In the genomic region with DNA sequence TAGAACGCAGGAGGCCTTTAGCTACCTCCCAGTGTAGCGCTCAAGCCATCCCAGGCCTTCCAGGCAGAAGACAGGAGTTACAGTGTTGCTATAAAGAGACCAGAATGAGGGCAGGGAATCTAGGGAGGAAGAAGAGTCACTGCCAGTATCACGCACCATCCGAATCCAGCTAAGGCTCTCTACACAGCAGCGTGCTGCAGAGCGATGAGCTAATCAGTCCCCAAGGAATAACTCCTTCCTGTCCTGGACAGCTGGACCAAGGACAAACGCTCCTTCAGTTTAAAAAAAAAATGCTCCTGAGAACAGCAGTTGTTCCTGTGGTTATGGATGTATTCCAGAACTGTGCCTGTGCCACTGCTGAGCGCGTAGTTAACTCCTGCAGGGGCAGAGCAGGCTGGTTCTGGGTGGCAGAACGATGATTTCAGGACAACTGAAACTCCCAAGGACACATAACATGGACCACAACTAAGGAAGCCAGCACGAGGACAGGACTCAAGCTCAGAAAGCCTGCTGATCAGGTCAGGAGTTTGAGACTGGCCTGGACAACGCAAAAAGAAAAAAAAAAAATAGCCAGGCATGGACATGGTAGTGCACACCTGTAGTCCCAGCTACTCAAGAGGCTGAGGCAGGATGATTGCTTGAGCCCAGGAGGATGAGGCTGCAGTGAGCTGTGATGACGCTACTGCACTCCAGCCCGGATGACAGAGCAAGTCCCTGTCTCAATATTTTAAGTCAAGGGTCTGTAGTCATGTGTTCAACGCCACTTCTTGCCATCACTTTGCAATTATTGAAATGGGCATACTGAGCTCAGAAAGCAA, we compare ENCODE assay signal across 7 cellular contexts. TPM values are rescaled to one million over a fixed set of nuclear protein-coding genes. Genes with fewer than 3 reads are reported as not detected.
DNase-seq lines count a peak whose midpoint lies in the region; TF ChIP-seq lines count a peak whose summit lies in the region.

No MANE protein-coding gene starts in this region.

- H3K4me1 ChIP-seq in right atrium auricular region, result peaks cover 0 to 78% of the 10 kb centered on the region in 2 donors

- H3K9me3 Mint-ChIP-seq in HFFc6, result no peaks in the 10 kb centered on the region
- H3K9me3 Mint-ChIP-seq in activated T-helper 2 cell treated with anti-CD3 and anti-CD28 coated beads, Interferon-gamma antibody, Interleukin-2, Interleukin-4, amounts not matched to agents 10 μg/mL and 5 μg/mL and 100 μg/mL, durations not matched to agents 14 hours and 24 hours and 36 hours, result no peaks in the 10 kb centered on the region

- H3K4me3 Mint-ChIP-seq in HFFc6, result peak overlapping the region; percentile 98
- H3K4me3 Mint-ChIP-seq in activated T-helper 2 cell treated with anti-CD3 and anti-CD28 coated beads, Interferon-gamma antibody, Interleukin-2, Interleukin-4, amounts not matched to agents 10 μg/mL and 5 μg/mL and 100 μg/mL, durations not matched to agents 14 hours and 24 hours and 36 hours (ENCODE audit: low read depth), result peak overlapping the region; percentile 33

- H3K27me3 ChIP-seq in right atrium auricular region, result no peaks in the 10 kb centered on the region

- peak overlapping the region; percentile 93 for H3K27ac Mint-ChIP-seq in HFFc6
- no peak overlapping the region for H3K27ac Mint-ChIP-seq in activated T-helper 2 cell treated with anti-CD3 and anti-CD28 coated beads, Interferon-gamma antibody, Interleukin-2, Interleukin-4, amounts not matched to agents 10 μg/mL and 5 μg/mL and 100 μg/mL, durations not matched to agents 14 hours and 24 hours and 36 hours

- WGBS in lower leg skin, 2 donors, result 19 to 43% methylated on average over 15 of the region's 15 CpGs

- peaks cover 3% of the 10 kb centered on the region for H3K27me3 Mint-ChIP-seq in HFFc6 (ENCODE audit: insufficient read depth)
- H3K27me3 Mint-ChIP-seq in activated T-helper 2 cell treated with anti-CD3 and anti-CD28 coated beads, Interferon-gamma antibody, Interleukin-2, Interleukin-4, amounts not matched to agents 10 μg/mL and 5 μg/mL and 100 μg/mL, durations not matched to agents 14 hours and 24 hours and 36 hours (ENCODE audit: low read depth), result no peaks in the 10 kb centered on the region

- no peak for TF ChIP-seq POLR2A in lower leg skin (IDR thresholded peaks at IDR 0.05)

- intact Hi-C loops in activated T-helper 2 cell treated with anti-CD3 and anti-CD28 coated beads, Interferon-gamma antibody, Interleukin-2, Interleukin-4, amounts not matched to agents 10 μg/mL and 5 μg/mL and 100 μg/mL, durations not matched to agents 14 hours and 24 hours and 36 hours (cut with micrococcal nuclease), result no loop called here
- intact Hi-C loops in lower leg skin (cut with DNase I; ENCODE audit: low total_unique reads), result no loop called here

- H3K4me1 Mint-ChIP-seq in HFFc6 (ENCODE audit: low read depth), result peaks cover 69% of the 10 kb centered on the region
- H3K4me1 Mint-ChIP-seq in activated T-helper 2 cell treated with anti-CD3 and anti-CD28 coated beads, Interferon-gamma antibody, Interleukin-2, Interleukin-4, amounts not matched to agents 10 μg/mL and 5 μg/mL and 100 μg/mL, durations not matched to agents 14 hours and 24 hours and 36 hours (ENCODE audit: low read depth), result peaks cover 32% of the 10 kb centered on the region

- H3K4me3 ChIP-seq in right atrium auricular region, result peak overlapping the region in 1 of 2 donors; percentile 80
- no peak overlapping the region for H3K4me3 ChIP-seq in lower leg skin (ENCODE audit: low read depth, poor library complexity, severe bottlenecking)

- no peaks in the 10 kb centered on the region for H3K9me3 ChIP-seq in right atrium auricular region

- peaks cover 25% of the 10 kb centered on the region for H3K36me3 Mint-ChIP-seq in HFFc6 (ENCODE audit: low read depth)
- peaks cover 45% of the 10 kb centered on the region for H3K36me3 Mint-ChIP-seq in activated T-helper 2 cell treated with anti-CD3 and anti-CD28 coated beads, Interferon-gamma antibody, Interleukin-2, Interleukin-4, amounts not matched to agents 10 μg/mL and 5 μg/mL and 100 μg/mL, durations not matched to agents 14 hours and 24 hours and 36 hours (ENCODE audit: low read depth)

- DNase-seq in HFFc6 (peak; percentile 80), right atrium auricular region (ENCODE audit: low spot score) (peak; percentile 81), cerebellar nuclear complex (lab: John Stamatoyannopoulos, UW) (no peak), lower leg skin (ENCODE audit: low spot score in 2 of 2) (no peak), NCI-H446 treated with DMSO at 0.1 percent for 48 hours (lab: John Stamatoyannopoulos, UW) (no peak)
- no peak for DNase-seq in activated T-helper 2 cell treated with anti-CD3 and anti-CD28 coated beads, Interferon-gamma antibody, Interleukin-2, Interleukin-4, amounts not matched to agents 10 μg/mL and 5 μg/mL and 100 μg/mL, durations not matched to agents 14 hours and 24 hours and 36 hours (ENCODE audit: low spot score)

- H3K36me3 ChIP-seq in right atrium auricular region, result peaks cover 11% of the 10 kb centered on the region

- H3K27ac ChIP-seq in right atrium auricular region (peak overlapping the region; percentile 94 to 98), temporal lobe (ENCODE audit: low read depth, low read length) (peak overlapping the region; percentile 92)

- TF ChIP-seq CTCF in HFFc6 (IDR thresholded peaks at IDR 0.05) (no peak), right atrium auricular region (IDR thresholded peaks at IDR 0.05) (no peak), lower leg skin (IDR thresholded peaks at IDR 0.05) (no peak)

RNA-seq across cellular contexts. Expression of a gene that starts 2.6 kb away (rescaled TPM):
- 10 to 100 TPM; 25.9 to 35.6 (median 29.2) TPM for total RNA-seq in HFFc6 (2021; fragmentation: NEBNext Ultra II Directional; extraction: Animal tissue kit (Norgen Biotek cat#: 25700))
- total RNA-seq in activated T-helper 2 cell treated with anti-CD3 and anti-CD28 coated beads, Interferon-gamma antibody, Interleukin-2, Interleukin-4, amounts not matched to agents 10 μg/mL and 5 μg/mL and 100 μg/mL, durations not matched to agents 14 hours and 24 hours and 36 hours, result 15.5 and 16.6 TPM in 2 replicates
- total RNA-seq in right atrium auricular region, result 10 to 100 TPM; 12.3 to 13.2 TPM
- 4.9 TPM for total RNA-seq in temporal lobe
- 1 to 10 TPM; 3.3 to 6.8 (median 4.6) TPM for total RNA-seq in lower leg skin

RNA-seq across cellular contexts. Expression of a gene that starts 14.8 kb away (rescaled TPM):
- 10 to 100 TPM; 39.5 to 60.5 (median 42.6) TPM for total RNA-seq in HFFc6 (2021; fragmentation: NEBNext Ultra II Directional; extraction: Animal tissue kit (Norgen Biotek cat#: 25700))
- 146 and 157 TPM in 2 replicates for total RNA-seq in activated T-helper 2 cell treated with anti-CD3 and anti-CD28 coated beads, Interferon-gamma antibody, Interleukin-2, Interleukin-4, amounts not matched to agents 10 μg/mL and 5 μg/mL and 100 μg/mL, durations not matched to agents 14 hours and 24 hours and 36 hours
- total RNA-seq in right atrium auricular region (10 to 100 TPM; 17.7 to 17.9 TPM), temporal lobe (8.4 TPM), lower leg skin (10 to 100 TPM; 16.2 to 24.0 (median 23.4) TPM)

RNA-seq across cellular contexts. Expression of a gene that starts 18.9 kb away (rescaled TPM):
- 1,000 to 10,000 TPM; 6,263 to 7,539 (median 6,900) TPM for total RNA-seq in HFFc6 (2021; fragmentation: NEBNext Ultra II Directional; extraction: Animal tissue kit (Norgen Biotek cat#: 25700))
- total RNA-seq in activated T-helper 2 cell treated with anti-CD3 and anti-CD28 coated beads, Interferon-gamma antibody, Interleukin-2, Interleukin-4, amounts not matched to agents 10 μg/mL and 5 μg/mL and 100 μg/mL, durations not matched to agents 14 hours and 24 hours and 36 hours, result 4,713 and 4,805 TPM in 2 replicates
- total RNA-seq in right atrium auricular region (1,000 to 10,000 TPM; 4,693 to 5,476 TPM), temporal lobe (1,154 TPM), lower leg skin (1,000 to 10,000 TPM; 1,190 to 2,139 (median 1,514) TPM)

RNA-seq across cellular contexts. Expression of a gene that starts 53.9 kb away (rescaled TPM):
- 100 to 1,000 TPM; 167 to 193 (median 183) TPM for total RNA-seq in HFFc6 (2021; fragmentation: NEBNext Ultra II Directional; extraction: Animal tissue kit (Norgen Biotek cat#: 25700))
- 343 and 351 TPM in 2 replicates for total RNA-seq in activated T-helper 2 cell treated with anti-CD3 and anti-CD28 coated beads, Interferon-gamma antibody, Interleukin-2, Interleukin-4, amounts not matched to agents 10 μg/mL and 5 μg/mL and 100 μg/mL, durations not matched to agents 14 hours and 24 hours and 36 hours
- total RNA-seq in right atrium auricular region (100 to 1,000 TPM; 150 to 192 TPM), temporal lobe (171 TPM), lower leg skin (100 to 1,000 TPM; 167 to 235 (median 205) TPM)

RNA-seq across cellular contexts. Expression of a gene that starts 59.4 kb away (rescaled TPM):
- 10 to 100 TPM; 42.2 to 75.9 (median 65.4) TPM for total RNA-seq in HFFc6 (2021; fragmentation: NEBNext Ultra II Directional; extraction: Animal tissue kit (Norgen Biotek cat#: 25700))
- total RNA-seq in activated T-helper 2 cell treated with anti-CD3 and anti-CD28 coated beads, Interferon-gamma antibody, Interleukin-2, Interleukin-4, amounts not matched to agents 10 μg/mL and 5 μg/mL and 100 μg/mL, durations not matched to agents 14 hours and 24 hours and 36 hours, result 114 and 120 TPM in 2 replicates
- 10 to 100 TPM; 11.6 to 53.5 TPM for total RNA-seq in right atrium auricular region
- 11.6 TPM for total RNA-seq in temporal lobe
- total RNA-seq in lower leg skin, result 10 to 100 TPM; 18.5 to 25.9 (median 22.5) TPM

Comparison
In these comparisons a context has a peak if more than half of its experiments do, and no peak if none do; other contexts are left out.
1. DNase-seq: peak in HFFc6 (single experiment) and right atrium auricular region (single experiment); none in activated T-helper 2 cell treated with anti-CD3 and anti-CD28 coated beads, Interferon-gamma antibody, Interleukin-2, Interleukin-4, amounts not matched to agents 10 μg/mL and 5 μg/mL and 100 μg/mL, durations not matched to agents 14 hours and 24 hours and 36 hours (single experiment), cerebellar nuclear complex (0 of 2), lower leg skin (0 of 2) and NCI-H446 treated with DMSO at 0.1 percent for 48 hours (single experiment).